25 cellular contexts compared by ENCODE assay signal in genomic region chr1:45894331-45894730, GRCh38.
DNase-seq lines count a peak whose midpoint lies in the region; ATAC-seq, FAIRE-seq and TF ChIP-seq lines count a peak whose summit lies in the region.
"Had no signal": no experiment of that assay in that cellular context is flagged by ENCODE, and none has a peak within 500 bp of the region (broad histone marks: within the 10 kb centered on the region; RNA-seq: fewer than 3 reads in every experiment).

No MANE protein-coding gene starts in this region.

- no peaks in the 10 kb centered on the region for H3K4me1 Mint-ChIP-seq in activated T-cell treated with anti-CD3 and anti-CD28 coated beads, Interleukin-2, amount 50 U/mL, for 4 hours (ENCODE audit: low read depth)
- H3K4me1 Mint-ChIP-seq: CD14-positive monocyte; CD4-positive, alpha-beta memory T cell; CD8-positive, alpha-beta memory T cell had no signal

- ATAC-seq in HepG2 (no peak), right lobe of liver (no peak), IMR-90 (ENCODE audit: low read depth) (no peak), K562 (no peak)
- no peak for ATAC-seq in activated T-cell treated with anti-CD3 and anti-CD28 coated beads, Interleukin-2, amount 50 U/mL, for 4 hours

- H3K9me3 Mint-ChIP-seq in activated T-cell treated with anti-CD3 and anti-CD28 coated beads, Interleukin-2, amount 50 U/mL, for 4 hours: no peaks in the 10 kb centered on the region
- H3K9me3 Mint-ChIP-seq: CD8-positive, alpha-beta memory T cell had no signal

- TF ChIP-seq RAD21 in HepG2 (CRISPR knock-in tag; IDR thresholded peaks at IDR 0.05) (no peak), IMR-90 (IDR thresholded peaks at IDR 0.05; ENCODE audit: low read length) (no peak), K562 (CRISPR knock-in tag; conservative IDR thresholded peaks at IDR 0.05 in 1 of 2, IDR thresholded peaks at IDR 0.05 in 1 of 2) (no peak)

- H4K20me1 ChIP-seq in HepG2 (ENCODE audit: insufficient read depth, low read length): no peaks in the 10 kb centered on the region
- H4K20me1 ChIP-seq in IMR-90 (ENCODE audit: insufficient read depth, low read length): no peaks in the 10 kb centered on the region
- H4K20me1 ChIP-seq in K562 (replicated peaks; ENCODE audit: control insufficient read depth, insufficient read depth, low read length): no peaks in the 10 kb centered on the region
- H4K20me1 ChIP-seq: BLaER1 had no signal

- no peak overlapping the region for H3K14ac ChIP-seq in IMR-90 (replicated peaks; ENCODE audit: low read depth, low read length)

- H3K9me1 ChIP-seq in IMR-90 (ENCODE audit: insufficient read depth, low read length) (no peaks in the 10 kb centered on the region), K562 (ENCODE audit: control insufficient read depth, insufficient read depth, low read length) (no peaks in the 10 kb centered on the region)

- H3K79me1 ChIP-seq in IMR-90 (ENCODE audit: low read depth in 1 of 2, low read length in 2 of 2): peaks cover 31 to 43% of the 10 kb centered on the region in 2 experiments

- H3K4me2 ChIP-seq in HepG2 (ENCODE audit: low read depth, low read length): no peak overlapping the region
- no peak overlapping the region for H3K4me2 ChIP-seq in IMR-90 (ENCODE audit: low read depth, low read length)
- H3K4me2 ChIP-seq in K562 (ENCODE audit: insufficient read depth, low read length): no peak overlapping the region
- H3K4me2 ChIP-seq: BLaER1 had no signal

- CTCF ChIA-PET in HepG2 (lab: Yijun Ruan, JAX; ENCODE audit: low intra/inter-chr PET ratio, low total read pairs) (no interaction called here), IMR-90 (lab: Yijun Ruan, JAX) (no interaction called here), K562 (lab: Yijun Ruan, JAX; ENCODE audit: low intra/inter-chr PET ratio) (no interaction called here)

- TF ChIP-seq EP300 in HepG2 (IDR thresholded peaks at IDR 0.05; ENCODE audit: low read depth in 2 of 2, low read length in 2 of 2): no peak
- no peak for TF ChIP-seq EP300 in HepG2 (CRISPR knock-in tag; IDR thresholded peaks at IDR 0.05; ENCODE audit: borderline replicate concordance)
- no peak for TF ChIP-seq EP300 in K562 (IDR thresholded peaks at IDR 0.05; ENCODE audit: low read length)

- no peaks in the 10 kb centered on the region for H3K27me3 Mint-ChIP-seq in activated T-cell treated with anti-CD3 and anti-CD28 coated beads, Interleukin-2, amount 50 U/mL, for 4 hours (ENCODE audit: low read depth)
- H3K27me3 Mint-ChIP-seq: CD4-positive, alpha-beta memory T cell; CD4-positive, CD25-positive, alpha-beta regulatory T cell had no signal

- H3K36me3 ChIP-seq in HepG2 (replicated peaks in 1 of 2; ENCODE audit: control insufficient read depth in 1 of 2, insufficient read depth in 2 of 2, low read length in 2 of 2) (0 out of 5 replicates have a peak, but pooled peaks cover 0 to 5% of the 10 kb centered on the region in 2 experiments), right lobe of liver (no peaks in the 10 kb centered on the region), IMR-90 (ENCODE audit: control insufficient read depth, insufficient read depth, low read length) (no peaks in the 10 kb centered on the region), K562 (ENCODE audit: control insufficient read depth, insufficient read depth, low read length) (no peaks in the 10 kb centered on the region)
- H3K36me3 ChIP-seq: BE2C had no signal

- H4K91ac ChIP-seq in IMR-90 (ENCODE audit: insufficient read depth, low read depth, low read length): no peak overlapping the region

- H3K79me2 ChIP-seq in HepG2 (ENCODE audit: insufficient read depth, low read length): peaks cover 8% of the 10 kb centered on the region
- H3K79me2 ChIP-seq in K562 (ENCODE audit: control insufficient read depth, insufficient read depth, low read length): no peaks in the 10 kb centered on the region

- no peak overlapping the region for H2AK9ac ChIP-seq in IMR-90 (replicated peaks; ENCODE audit: low read depth, low read length, poor library complexity)

- POLR2A ChIA-PET in HepG2 (lab: Yijun Ruan, JAX): no interaction called here
- POLR2A ChIA-PET in IMR-90 (lab: Charles Lee; ENCODE audit: unreplicated experiment): no interaction called here
- POLR2A ChIA-PET in K562 (lab: Yijun Ruan, JAX): interaction anchor here (0.7 to 1.1 kb wide), 3 partner anchors 10 to 552 kb away, joined by 3 to 4 read pairs (median 3); partner anchors contain the start of gene PRDX1

- H3K27me3 ChIP-seq in HepG2 (ENCODE audit: control insufficient read depth in 1 of 2, insufficient read depth in 2 of 2, low read length in 2 of 2): no peaks in the 10 kb centered on the region
- H3K27me3 ChIP-seq in right lobe of liver: no peaks in the 10 kb centered on the region
- H3K27me3 ChIP-seq in IMR-90 (ENCODE audit: control insufficient read depth, insufficient read depth, low read length): no peaks in the 10 kb centered on the region
- no peaks in the 10 kb centered on the region for H3K27me3 ChIP-seq in K562 (ENCODE audit: control insufficient read depth in 2 of 2, insufficient read depth in 2 of 2, low read length in 2 of 2)
- H3K27me3 ChIP-seq: BE2C, BLaER1 had no signal

- no peak overlapping the region for H3K23ac ChIP-seq in IMR-90 (ENCODE audit: low read depth, low read length)

- H3K4me1 ChIP-seq in HepG2 (ENCODE audit: insufficient read depth, low read length) (peaks cover 20% of the 10 kb centered on the region), right lobe of liver (peaks cover 0 to 20% (median 5%) of the 10 kb centered on the region in 4 donors), IMR-90 (ENCODE audit: control insufficient read depth, insufficient read depth, low read length) (peaks cover 4% of the 10 kb centered on the region; the same call in 1 of the 2 replicates), K562 (replicated peaks in 1 of 2; ENCODE audit: control insufficient read depth in 2 of 2, insufficient read depth in 2 of 2, low read length in 2 of 2) (no peaks in the 10 kb centered on the region)
- H3K4me1 ChIP-seq: BE2C, BLaER1 had no signal

- no peak for DNase-seq in HepG2 (ENCODE audit: low spot score)
- DNase-seq in right lobe of liver: no peak
- DNase-seq in IMR-90: no peak
- DNase-seq in K562 (ENCODE audit: extremely low read depth in 1 of 4, low spot score in 3 of 4): no peak
- no peak for DNase-seq in NCI-H2171 treated with DMSO at 0.1 percent for 48 hours (lab: John Stamatoyannopoulos, UW)
- no peak for DNase-seq in activated T-cell treated with anti-CD3 and anti-CD28 coated beads, Interleukin-2, amount 50 U/mL, for 4 hours
- no peak for DNase-seq in RPMI8226
- DNase-seq: ACHN; BE2C; C1 segment of cervical spinal cord; CD4-positive, alpha-beta memory T cell; CD4-positive, CD25-positive, alpha-beta regulatory T cell; CD8-positive, alpha-beta memory T cell; COR-L47; DMS 273 treated with DMSO at 0.1 percent for 48 hours; DMS153; DMS53; DMS79; DND-41; EL; GDM1 had no signal

- no peak overlapping the region for H3K4ac ChIP-seq in IMR-90 (ENCODE audit: low read depth, low read length)

- dilution Hi-C loops in IMR-90 (cut with HindIII; ENCODE audit: low sequenced_read_pairs, unreplicated experiment): no loop called here

- intact Hi-C loops in HepG2 (cut with micrococcal nuclease; ENCODE audit: unreplicated experiment): no loop called here
- intact Hi-C loops in right lobe of liver (cut with DNase I): no loop called here
- intact Hi-C loops in IMR-90 (cut with micrococcal nuclease): no loop called here
- intact Hi-C loops in K562 (cut with micrococcal nuclease): no loop called here

- no peak overlapping the region for H3K18ac ChIP-seq in IMR-90 (ENCODE audit: low read depth, low read length)

- BruUV-seq in HepG2 (replicated peaks; lab: Mats Ljungman, UMichigan) (no TSS peak), IMR-90 (replicated peaks; lab: Mats Ljungman, UMichigan) (no TSS peak), K562 (replicated peaks; lab: Mats Ljungman, UMichigan) (no TSS peak)

- H3K27ac ChIP-seq in HepG2 (ENCODE audit: extremely low read length, insufficient read depth, low read length) (no peak overlapping the region), right lobe of liver (no peak overlapping the region), IMR-90 (ENCODE audit: insufficient read depth, low read length) (no peak overlapping the region), K562 (ENCODE audit: extremely low read depth, low read depth, low read length) (no peak overlapping the region)
- H3K27ac ChIP-seq: 22Rv1, BLaER1 had no signal

- WGBS in HepG2 (ENCODE audit: low lambda C conversion rate): 87% methylated on average over 4 of the region's 4 CpGs
- WGBS in right lobe of liver (ENCODE audit: insufficient coverage, low coverage, low lambda C conversion rate, missing lambda C conversion rate): 74% methylated on average over 4 of the region's 4 CpGs
- WGBS in IMR-90 (ENCODE audit: extremely low coverage in 2 of 2, insufficient read length in 1 of 2), 2 experiments: no CpG with 5 or more reads among the region's 4 CpGs
- 83% methylated on average over 4 of the region's 4 CpGs for WGBS in K562 (ENCODE audit: insufficient coverage, low coverage, missing lambda C conversion rate)

- no peak overlapping the region for H2AK5ac ChIP-seq in IMR-90 (ENCODE audit: low read depth, low read length)

- H3K36me3 Mint-ChIP-seq in activated T-cell treated with anti-CD3 and anti-CD28 coated beads, Interleukin-2, amount 50 U/mL, for 4 hours (ENCODE audit: insufficient read depth): peaks cover 3% of the 10 kb centered on the region

- TF ChIP-seq POLR2A in HepG2 (IDR thresholded peaks at IDR 0.05; ENCODE audit: insufficient read depth in 1 of 2, low read depth in 2 of 2, low read length in 2 of 2): no peak
- no peak for TF ChIP-seq POLR2A in right lobe of liver (IDR thresholded peaks at IDR 0.05)
- TF ChIP-seq POLR2A in IMR-90 (IDR thresholded peaks at IDR 0.05; ENCODE audit: low read depth, low read length): no peak
- no peak for TF ChIP-seq POLR2A in K562 (conservative IDR thresholded peaks at IDR 0.05)

- no peak overlapping the region for H2BK120ac ChIP-seq in IMR-90 (ENCODE audit: low read depth, low read length)

- no peak overlapping the region for H4K8ac ChIP-seq in IMR-90 (ENCODE audit: low read depth in 2 of 2, low read length in 2 of 2)

- H2AFZ ChIP-seq in HepG2 (ENCODE audit: low read length): no peak overlapping the region
- H2AFZ ChIP-seq in IMR-90 (replicated peaks; ENCODE audit: low read length, poor library complexity): no peak overlapping the region
- H2AFZ ChIP-seq in K562 (ENCODE audit: low read depth, low read length): no peak overlapping the region

- no peak overlapping the region for H2BK20ac ChIP-seq in IMR-90 (ENCODE audit: low read depth, low read length)

- H2BK15ac ChIP-seq in IMR-90 (ENCODE audit: low read depth, low read length): no peak overlapping the region

- H3K9ac ChIP-seq in HepG2 (ENCODE audit: insufficient read depth, low read depth, low read length) (no peak overlapping the region), IMR-90 (ENCODE audit: low read depth, low read length) (no peak overlapping the region), K562 (ENCODE audit: insufficient read depth in 1 of 2, low read depth in 2 of 2, low read length in 2 of 2) (no peak overlapping the region)
- H3K9ac ChIP-seq: BLaER1 had no signal

- H3K4me3 Mint-ChIP-seq in activated T-cell treated with anti-CD3 and anti-CD28 coated beads, Interleukin-2, amount 50 U/mL, for 4 hours: no peak overlapping the region
- H3K4me3 Mint-ChIP-seq: CD14-positive monocyte; CD4-positive, alpha-beta memory T cell; CD8-positive, alpha-beta memory T cell had no signal

- H3K9me3 ChIP-seq in HepG2 (ENCODE audit: low read length) (no peaks in the 10 kb centered on the region), right lobe of liver (no peaks in the 10 kb centered on the region), IMR-90 (ENCODE audit: control insufficient read depth, insufficient read depth, low read length) (no peaks in the 10 kb centered on the region), K562 (replicated peaks; ENCODE audit: control insufficient read depth, insufficient read depth, low read depth, low read length) (no peaks in the 10 kb centered on the region)
- H3K9me3 ChIP-seq: BE2C, BLaER1 had no signal

- H4K5ac ChIP-seq in IMR-90 (ENCODE audit: low read depth, low read length): no peak overlapping the region

- TF ChIP-seq CTCF in HepG2 (CRISPR knock-in tag; IDR thresholded peaks at IDR 0.05) (no peak), right lobe of liver (IDR thresholded peaks at IDR 0.05) (no peak), IMR-90 (conservative IDR thresholded peaks at IDR 0.05; ENCODE audit: low read depth, low read length) (no peak), K562 (IDR thresholded peaks at IDR 0.05 in 2 of 3, conservative IDR thresholded peaks at IDR 0.05 in 1 of 3; ENCODE audit: insufficient read depth in 2 of 3, low read depth in 1 of 3, low read length in 3 of 3) (no peak)

- FAIRE-seq in HepG2 (lab: Jason Lieb, UNC): no peak
- FAIRE-seq in K562 (lab: Jason Lieb, UNC): no peak
- FAIRE-seq: GM12891 had no signal

- no peak overlapping the region for H2BK5ac ChIP-seq in IMR-90 (ENCODE audit: low read depth, low read length, poor library complexity, severe bottlenecking)

- no peak overlapping the region for H3K4me3 ChIP-seq in HepG2 (replicated peaks in 1 of 3; ENCODE audit: insufficient read depth in 1 of 3, low read depth in 2 of 3, low read length in 3 of 3)
- H3K4me3 ChIP-seq in right lobe of liver: no peak overlapping the region
- no peak overlapping the region for H3K4me3 ChIP-seq in IMR-90 (ENCODE audit: insufficient read depth, low read depth, low read length)
- no peak overlapping the region for H3K4me3 ChIP-seq in K562
- H3K4me3 ChIP-seq: BLaER1 had no signal

- no peak overlapping the region for H3K56ac ChIP-seq in IMR-90 (ENCODE audit: extremely low read depth, insufficient read depth, low read length)

- in situ Hi-C loops in HepG2 (cut with HindIII; ENCODE audit: extremely low pct_ligation_motif_present, low pct_unique_long_range_greater_than_20kb) (no loop called here), IMR-90 (cut with MboI; ENCODE audit: low sequenced_read_pairs) (no loop called here), K562 (cut with MboI) (no loop called here)

Comparison
In these comparisons a context has a peak if more than half of its experiments do, and no peak if none do; other contexts are left out.
1. Of the 241 proteins assayed by ChIP-seq in both HepG2 and K562: peak only in HepG2: none; only in K562: MAFG; in both: MAFF and MAFK; in neither: 238.